Comparison of ENCODE assay signal across 8 cellular contexts in the genomic region with DNA sequence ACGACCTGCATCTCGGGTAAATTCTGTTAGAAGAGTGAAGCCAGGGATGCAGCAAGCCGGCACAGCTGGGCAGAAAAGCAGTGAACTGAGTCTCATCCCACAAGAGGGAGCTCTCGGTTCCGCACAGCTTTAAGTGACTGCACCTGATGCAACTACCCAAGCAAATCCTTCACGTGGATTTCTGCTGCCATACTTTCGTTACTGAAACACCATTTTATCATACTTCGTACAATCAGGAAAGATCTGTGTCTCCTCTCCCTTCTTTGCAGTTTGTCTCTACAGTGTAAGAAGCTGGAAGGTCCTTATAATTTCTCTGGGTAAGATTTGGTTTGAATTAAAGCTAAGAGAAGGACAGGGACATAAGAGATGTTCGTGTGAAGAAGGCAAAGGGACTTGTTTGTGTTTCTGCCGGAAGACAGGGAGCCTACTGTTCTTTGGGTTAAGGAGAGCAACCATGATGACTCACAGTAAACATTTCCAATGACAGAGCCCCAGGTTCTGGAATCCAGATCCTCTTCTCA.
A peak's percentile ranks its signal among the peaks of the same experiment; 100 is the strongest.
DNase-seq lines count a peak whose midpoint lies in the region; ATAC-seq, FAIRE-seq and TF ChIP-seq lines count a peak whose summit lies in the region.

No MANE protein-coding gene starts in this region.

- TF ChIP-seq POLR2A in A549 (IDR thresholded peaks at IDR 0.05; ENCODE audit: low read length), result no peak

- H3K9me3 ChIP-seq in A549 (no peaks in the 10 kb centered on the region), SJCRH30 (replicated peaks) (no peaks in the 10 kb centered on the region)

- H3K4me1 ChIP-seq in A549 (no peaks in the 10 kb centered on the region), SJCRH30 (no peaks in the 10 kb centered on the region)

- H3K27me3 ChIP-seq in SJCRH30, result peaks cover 6% of the 10 kb centered on the region; the same call in 1 of the 2 replicates

- FAIRE-seq in A549 (lab: Jason Lieb, UNC), result no peak

- H3K27ac ChIP-seq in A549, result no peak overlapping the region
- H3K27ac ChIP-seq in SJCRH30, result no peak overlapping the region

- no peak for TF ChIP-seq EP300 in A549 (IDR thresholded peaks at IDR 0.05)

- peak; percentile 1 to 68 for DNase-seq in A549 (ENCODE audit: low read depth in 1 of 2, low spot score in 1 of 2)
- DNase-seq in G401 (ENCODE audit: low spot score), result peak; percentile 33
- DNase-seq in SJCRH30, result peak; percentile 32 to 68
- peak; percentile 21 for DNase-seq in left ventricle myocardium superior
- peak; percentile 0 for DNase-seq in smooth muscle cell of the brain vasculature (ENCODE audit: low read depth, low spot score)
- no peak for DNase-seq in NCI-H2196 treated with DMSO at 0.1 percent for 48 hours (lab: John Stamatoyannopoulos, UW; ENCODE audit: unreplicated experiment)

- WGBS in A549 (ENCODE audit: missing lambda C conversion rate), result under 1% methylated on average over 10 of the region's 10 CpGs

- H3K4me2 ChIP-seq in A549, result peak overlapping the region; percentile 43; the same call in 2 of the 3 replicates

- intact Hi-C loops in left ventricle myocardium superior (cut with micrococcal nuclease), result no loop called here

- peak; percentile 25 to 45; a peak in 3 of 5 replicates for TF ChIP-seq RAD21 in A549 (conservative IDR thresholded peaks at IDR 0.05 in 1 of 2, IDR thresholded peaks at IDR 0.05 in 1 of 2)

- no peaks in the 10 kb centered on the region for H3K36me3 ChIP-seq in SJCRH30

- CTCF ChIA-PET in A549 (lab: Yijun Ruan, JAX), result interaction anchor here (0.8 to 1.5 kb wide), 8 partner anchors 21 to 673 kb away, joined by 3 to 5 read pairs (median 4); no protein-coding TSS in a partner anchor

- TF ChIP-seq CTCF in A549 (IDR thresholded peaks at IDR 0.05), result peak; percentile 37; the same call in 1 of the 3 replicates

- POLR2A ChIA-PET in A549 (lab: Yijun Ruan, JAX), result no interaction called here

- ATAC-seq in A549, result peak; percentile 78 to 86
- peak; percentile 68 for ATAC-seq in HG02938 (IDR thresholded peaks at IDR 0.05; ENCODE audit: unreplicated experiment)
- no peak for ATAC-seq in left ventricle myocardium superior
- no peak for ATAC-seq in HG03571 (IDR thresholded peaks at IDR 0.05; ENCODE audit: unreplicated experiment)

- H3K4me3 ChIP-seq in A549, result no peak overlapping the region
- no peak overlapping the region for H3K4me3 ChIP-seq in SJCRH30

- in situ Hi-C loops in G401 (cut with HindIII; ENCODE audit: low sequenced_read_pairs), result no loop called here

TF ChIP-seq in A549, 52 proteins besides CTCF, POLR2A, EP300 and RAD21:
- TF ChIP-seq, protein P1, sequence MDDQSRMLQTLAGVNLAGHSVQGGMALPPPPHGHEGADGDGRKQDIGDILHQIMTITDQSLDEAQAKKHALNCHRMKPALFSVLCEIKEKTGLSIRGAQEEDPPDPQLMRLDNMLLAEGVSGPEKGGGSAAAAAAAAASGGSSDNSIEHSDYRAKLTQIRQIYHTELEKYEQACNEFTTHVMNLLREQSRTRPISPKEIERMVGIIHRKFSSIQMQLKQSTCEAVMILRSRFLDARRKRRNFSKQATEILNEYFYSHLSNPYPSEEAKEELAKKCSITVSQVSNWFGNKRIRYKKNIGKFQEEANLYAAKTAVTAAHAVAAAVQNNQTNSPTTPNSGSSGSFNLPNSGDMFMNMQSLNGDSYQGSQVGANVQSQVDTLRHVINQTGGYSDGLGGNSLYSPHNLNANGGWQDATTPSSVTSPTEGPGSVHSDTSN (IDR thresholded peaks at IDR 0.05), result no peak
- TF ChIP-seq SMC3 (IDR thresholded peaks at IDR 0.05) (peak; percentile 36; the same call in 2 of the 3 replicates), JUN (IDR thresholded peaks at IDR 0.05) (no peak)
TF ChIP-seq in A549: peak in this region for 1.

Comparison
In these comparisons a context has a peak if more than half of its experiments do, and no peak if none do; other contexts are left out.
1. ATAC-seq: peak in A549 (2 of 2) and HG02938 (single experiment); none in left ventricle myocardium superior (single experiment) and HG03571 (single experiment).